19 cellular contexts compared by ENCODE assay signal in the genomic region with DNA sequence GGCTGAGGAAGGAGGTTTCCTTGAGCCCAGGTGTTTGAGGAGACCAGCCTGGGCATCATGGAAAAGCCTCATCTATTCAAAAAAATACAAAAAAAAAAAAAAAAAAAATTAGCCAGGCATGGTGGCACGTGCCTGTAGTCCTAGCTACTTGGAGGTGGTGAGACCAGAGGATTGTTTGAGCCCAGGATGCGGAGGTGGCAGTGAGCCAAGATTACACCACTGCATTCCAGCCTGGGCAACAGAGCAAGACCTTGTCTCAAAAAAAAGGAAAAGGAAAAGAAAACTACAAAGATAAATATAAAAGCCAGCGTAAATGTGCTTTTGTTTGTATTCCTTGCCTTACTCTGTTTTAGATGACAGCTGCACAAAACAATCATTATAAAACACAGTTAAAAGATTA.
"Had no signal": no experiment of that assay in that cellular context is flagged by ENCODE, and none has a peak within 500 bp of the region (broad histone marks: within the 10 kb centered on the region; RNA-seq: fewer than 3 reads in every experiment).

No MANE protein-coding gene starts in this region.

- ATAC-seq: esophagus mucosa; gastrocnemius medialis; heart left ventricle; left ventricle myocardium superior; lower lobe of right lung; naive thymus-derived CD8-positive, alpha-beta T cell; right cardiac atrium; stimulated activated memory B cell treated with anti-CD40 and anti-IgM and Interleukin-4, amounts not matched to agents 10 μg/mL and 1 μg/mL and 100 μg/mL, for 72 hours; stimulated activated naive CD8-positive, alpha-beta T cell treated with anti-CD3 and anti-CD28 coated beads, Interleukin-15, Interleukin-2, amounts not matched to agents 100 U/mL and 50 U/mL, for 24 hours had no signal

- DNase-seq: dorsolateral prefrontal cortex; effector CD4-positive, alpha-beta T cell; foreskin fibroblast; gastrocnemius medialis; heart left ventricle; left ventricle myocardium superior; lower lobe of right lung; naive thymus-derived CD8-positive, alpha-beta T cell; nephron progenitor cell; nucleus accumbens; right cardiac atrium; sigmoid colon; stimulated activated CD4-positive, alpha-beta T cell treated with anti-CD3 and anti-CD28 coated beads, Interleukin-2, amount 100 ng/mL, for 24 hours; stimulated activated CD4-positive, alpha-beta T cell treated with anti-CD3 and anti-CD28 coated beads, Interleukin-4, amount 100 ng/mL, for 4 hours; stimulated activated naive CD8-positive, alpha-beta T cell treated with anti-CD3 and anti-CD28 coated beads, Interleukin-15, Interleukin-2, amounts not matched to agents 100 U/mL and 50 U/mL, for 24 hours; substantia nigra; upper lobe of left lung had no signal
